ENCODE assay signal across 16 cellular contexts in genomic region chr18:3055861-3056260, GRCh38.
"Had no signal": no experiment of that assay in that cellular context is flagged by ENCODE, and none has a peak within 500 bp of the region (broad histone marks: within the 10 kb centered on the region; RNA-seq: fewer than 3 reads in every experiment).

No MANE protein-coding gene starts in this region.

- ATAC-seq: left ventricle myocardium superior had no signal

- H3K27me3 ChIP-seq: brain microvascular endothelial cell, heart right ventricle, transverse colon had no signal

- H3K36me3 ChIP-seq: brain microvascular endothelial cell, heart right ventricle, transverse colon had no signal

- H3K4me3 ChIP-seq: heart right ventricle, transverse colon had no signal

- DNase-seq: activated CD4-positive, alpha-beta T cell treated with anti-CD3 and anti-CD28 coated beads, Interleukin-2, amount 10 ng/mL, durations not matched to agents 24 days and 14 days; activated CD4-positive, CD25-positive, alpha-beta regulatory T cell; activated gamma-delta T cell treated with Interleukin-2 at 50 U/mL for 16 hours; activated naive CD8-positive, alpha-beta T cell treated with anti-CD3 and anti-CD28 coated beads for 36 hours; amygdala; brain microvascular endothelial cell; cerebellar nuclear complex; effector memory CD4-positive, alpha-beta T cell; heart right ventricle; left ventricle myocardium superior; nucleus accumbens; posterior cingulate gyrus; stimulated activated CD4-positive, alpha-beta T cell treated with anti-CD3 and anti-CD28 coated beads, Interleukin-4, amount 100 ng/mL, for 24 hours; stimulated activated naive CD4-positive, alpha-beta T cell; substantia nigra; transverse colon had no signal

- H3K27ac ChIP-seq: brain microvascular endothelial cell, heart right ventricle, transverse colon had no signal

- H3K9me3 ChIP-seq: heart right ventricle, transverse colon had no signal
